8 cellular contexts compared by ENCODE assay signal in the genomic region with DNA sequence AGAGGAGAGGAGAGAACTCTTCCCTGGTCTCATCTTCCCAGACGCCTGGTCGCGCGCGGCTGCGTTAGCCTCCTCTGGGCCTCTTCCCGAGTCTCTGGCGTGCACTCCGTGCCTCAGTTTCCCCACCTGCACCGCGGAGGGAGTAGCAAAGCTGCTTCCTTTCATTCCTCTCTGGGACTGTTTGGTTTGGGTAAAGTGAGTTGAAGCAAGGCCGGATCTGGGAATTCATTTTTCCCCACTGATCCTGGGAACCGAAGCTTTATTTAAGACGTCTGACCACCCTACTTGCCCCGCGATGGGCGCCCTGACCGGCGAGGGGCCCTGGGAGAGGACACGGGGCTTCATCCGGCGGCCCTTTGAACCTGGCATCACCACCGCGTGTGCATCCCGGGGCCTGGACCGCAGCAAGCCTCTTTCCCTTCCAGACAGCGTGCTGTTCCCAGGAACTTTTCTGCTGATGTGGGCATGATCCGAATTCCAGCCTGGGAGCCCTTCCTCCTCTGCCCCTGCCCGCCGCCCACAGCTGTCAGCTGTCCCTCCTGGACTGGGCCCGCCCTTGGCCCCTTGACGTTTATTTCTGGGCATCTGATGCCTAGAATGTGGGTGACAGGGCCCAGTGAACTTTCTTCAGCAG. TPM values are rescaled to one million over a fixed set of nuclear protein-coding genes. Genes with fewer than 3 reads are reported as not detected.
DNase-seq lines count a peak whose midpoint lies in the region; ATAC-seq and TF ChIP-seq lines count a peak whose summit lies in the region.

No MANE protein-coding gene starts in this region.

- intact Hi-C loops in activated B cell treated with CpG ODN at 0.5 μM for 24 hours (cut with micrococcal nuclease) = no loop called here
- intact Hi-C loops in heart right ventricle (cut with DNase I) = loop anchor here in 3 of 10 donors (10.0 kb wide), 3 partner anchors 120 to 330 kb away; partner anchors contain the start of gene FJX1 (in 2 of the 3)

- in situ Hi-C loops in ACHN (cut with HindIII; ENCODE audit: low pct_ligation_motif_present, low pct_unique_long_range_greater_than_20kb, low sequenced_read_pairs) = no loop called here

- TF ChIP-seq CTCF in activated B cell treated with CpG ODN at 0.5 μM for 24 hours (IDR thresholded peaks at IDR 0.05) (no peak), heart right ventricle (IDR thresholded peaks at IDR 0.05) (no peak)

- H3K36me3 ChIP-seq in H7 (replicated peaks; ENCODE audit: control insufficient read depth, insufficient read depth, low read length) (no peaks in the 10 kb centered on the region), heart right ventricle (no peaks in the 10 kb centered on the region)

- H3K27me3 ChIP-seq in H7 (ENCODE audit: control insufficient read depth, insufficient read depth, low read length) (no peaks in the 10 kb centered on the region; the same call in 1 of the 2 replicates), heart right ventricle (peaks cover 0 to 12% (median 0%) of the 10 kb centered on the region in 7 donors)

- H3K4me3 Mint-ChIP-seq in activated B cell treated with CpG ODN at 0.5 μM for 24 hours = peak overlapping the region; percentile 75

- peak overlapping the region; percentile 71 for H3K4me3 ChIP-seq in H7 (ENCODE audit: insufficient read depth, low read depth, low read length)
- H3K4me3 ChIP-seq in heart right ventricle = peak overlapping the region; percentile 36 to 69 (median 61)

- no peaks in the 10 kb centered on the region for H3K9me3 Mint-ChIP-seq in activated B cell treated with CpG ODN at 0.5 μM for 24 hours

- no peak overlapping the region for H3K27ac Mint-ChIP-seq in activated B cell treated with CpG ODN at 0.5 μM for 24 hours

- H3K27me3 Mint-ChIP-seq in activated B cell treated with CpG ODN at 0.5 μM for 24 hours = peaks cover 31% of the 10 kb centered on the region

- CTCF ChIA-PET in activated B cell treated with CpG ODN at 0.5 μM for 24 hours (lab: Charles Lee) = no interaction called here

- DNase-seq in H7 (peak; percentile 63), activated B cell treated with CpG ODN at 0.5 μM for 24 hours (no peak), heart right ventricle (no peak), retina (peak; percentile 84), ACHN (no peak)
- DNase-seq in activated CD4-positive, alpha-beta T cell treated with anti-CD3 and anti-CD28 coated beads for 4 hours = no peak

- POLR2A ChIA-PET in activated B cell treated with CpG ODN at 0.5 μM for 24 hours (lab: Charles Lee) = no interaction called here

- H3K4me1 ChIP-seq in heart right ventricle = peaks cover 0 to 30% (median 17%) of the 10 kb centered on the region in 9 donors

- peaks cover 14% of the 10 kb centered on the region for H3K4me1 Mint-ChIP-seq in activated B cell treated with CpG ODN at 0.5 μM for 24 hours

- no peaks in the 10 kb centered on the region for H3K36me3 Mint-ChIP-seq in activated B cell treated with CpG ODN at 0.5 μM for 24 hours (ENCODE audit: low read depth)

- peak overlapping the region in 6 of 10 donors; percentile 19 to 82 (median 47) for H3K27ac ChIP-seq in heart right ventricle

- H3K9me3 ChIP-seq in heart right ventricle = no peaks in the 10 kb centered on the region

- ATAC-seq in activated B cell treated with CpG ODN at 0.5 μM for 24 hours (ENCODE audit: low read depth) = no peak
- ATAC-seq in heart right ventricle = peak in 6 of 8 donors; percentile 17 to 40 (median 22)
- no peak for ATAC-seq in HG03159 (IDR thresholded peaks at IDR 0.05; ENCODE audit: unreplicated experiment)
- ATAC-seq in HG02973 (IDR thresholded peaks at IDR 0.05; ENCODE audit: unreplicated experiment) = no peak

- WGBS in heart right ventricle, 2 donors = 20 to 22% methylated on average over 31 to 32 of the region's 32 CpGs

RNA-seq across cellular contexts. Expression of gene LDLRAD3, which starts 0.8 kb away (rescaled TPM):
- 11.4 and 12.9 TPM in 2 replicates for total RNA-seq in H7 (2014; rRNA removed; shearing (Covaris generic))
- total RNA-seq in activated B cell treated with CpG ODN at 0.5 μM for 24 hours = not detected in 2 replicates
- 1 to 10 TPM in 7 of 10 donors, under 1 TPM in 3; 0.87 to 5.1 (median 1.7) TPM for total RNA-seq in heart right ventricle
- 1 to 10 TPM; 1.3 to 3.2 TPM for polyA plus RNA-seq in heart right ventricle

Comparison
In these comparisons a context has a peak if more than half of its experiments do, and no peak if none do; other contexts are left out.
1. DNase-seq: peak in H7 (single experiment) and retina (single experiment); none in activated B cell treated with CpG ODN at 0.5 μM for 24 hours (single experiment), heart right ventricle (0 of 2), activated CD4-positive, alpha-beta T cell treated with anti-CD3 and anti-CD28 coated beads for 4 hours (0 of 2) and ACHN (single experiment).
2. ATAC-seq: peak in heart right ventricle (6 of 8); none in activated B cell treated with CpG ODN at 0.5 μM for 24 hours (single experiment), HG03159 (single experiment) and HG02973 (single experiment).